9 cellular contexts compared by ENCODE assay signal in genomic region chr2:95024960-95025405, GRCh38. TPM values are rescaled to one million over a fixed set of nuclear protein-coding genes. Genes with fewer than 3 reads are reported as not detected.
DNase-seq lines count a peak whose midpoint lies in the region; ATAC-seq and TF ChIP-seq lines count a peak whose summit lies in the region.
"Had no signal": no experiment of that assay in that cellular context is flagged by ENCODE, and none has a peak within 500 bp of the region (broad histone marks: within the 10 kb centered on the region; RNA-seq: fewer than 3 reads in every experiment).

No MANE protein-coding gene starts in this region.

- H3K4me1 Mint-ChIP-seq in activated naive CD4-positive, alpha-beta T cell treated with anti-CD3 and anti-CD28 coated beads, Interleukin-2, amount 50 U/mL, for 24 hours = peaks cover 73% of the 10 kb centered on the region

- no peaks in the 10 kb centered on the region for H3K9me3 Mint-ChIP-seq in activated naive CD4-positive, alpha-beta T cell treated with anti-CD3 and anti-CD28 coated beads, Interleukin-2, amount 50 U/mL, for 24 hours

- H3K4me3 Mint-ChIP-seq in activated naive CD4-positive, alpha-beta T cell treated with anti-CD3 and anti-CD28 coated beads, Interleukin-2, amount 50 U/mL, for 24 hours = peak overlapping the region; percentile 80

- no peaks in the 10 kb centered on the region for H3K27me3 ChIP-seq in thoracic aorta (replicated peaks; ENCODE audit: insufficient read depth)

- H3K9me3 ChIP-seq in thoracic aorta = no peaks in the 10 kb centered on the region

- H3K27me3 Mint-ChIP-seq in activated naive CD4-positive, alpha-beta T cell treated with anti-CD3 and anti-CD28 coated beads, Interleukin-2, amount 50 U/mL, for 24 hours = no peaks in the 10 kb centered on the region

- peak overlapping the region; percentile 19 for H3K4me3 ChIP-seq in thoracic aorta
- H3K4me3 ChIP-seq: K562 had no signal

- H3K27ac Mint-ChIP-seq in activated naive CD4-positive, alpha-beta T cell treated with anti-CD3 and anti-CD28 coated beads, Interleukin-2, amount 50 U/mL, for 24 hours = peak overlapping the region; percentile 76

- H3K27ac ChIP-seq in thoracic aorta = no peak overlapping the region

- no peak for TF ChIP-seq CTCF in thoracic aorta (IDR thresholded peaks at IDR 0.05)

- peaks cover 0 to 17% of the 10 kb centered on the region in 2 donors for H3K4me1 ChIP-seq in thoracic aorta (ENCODE audit: control insufficient read depth in 1 of 2, low read depth in 2 of 2)

- DNase-seq in activated T-cell treated with anti-CD3 and anti-CD28 coated beads, Interleukin-2, amount 50 U/mL, for 1 hour = peak; percentile 45
- no peak for DNase-seq in activated T-cell treated with anti-CD3 and anti-CD28 coated beads for 4 hours
- peak; percentile 39 for DNase-seq in kidney tubule cell (ENCODE audit: low spot score)
- DNase-seq in thoracic aorta (ENCODE audit: low spot score) = no peak
- no peak for DNase-seq in inferior parietal cortex (ENCODE audit: extremely low spot score)
- no peak for DNase-seq in NOMO-1 treated with DMSO at 0.1 percent for 48 hours (lab: John Stamatoyannopoulos, UW; ENCODE audit: unreplicated experiment)

- H3K36me3 Mint-ChIP-seq in activated naive CD4-positive, alpha-beta T cell treated with anti-CD3 and anti-CD28 coated beads, Interleukin-2, amount 50 U/mL, for 24 hours = no peaks in the 10 kb centered on the region

- ATAC-seq in thoracic aorta (ENCODE audit: insufficient number of reproducible peaks, low FRiP score, low read depth) (no peak), SK-N-SH treated with all-trans-retinoic acid at 6 μM for 48 hours (no peak)
- ATAC-seq: K562 had no signal

- H3K36me3 ChIP-seq in thoracic aorta = no peaks in the 10 kb centered on the region

TF ChIP-seq in SK-N-SH treated with all-trans-retinoic acid at 6 μM for 48 hours, 23 proteins besides CTCF, POLR2A, EP300 and RAD21:
- TF ChIP-seq ZNF8 (CRISPR knock-in tag; IDR thresholded peaks at IDR 0.05) = no peak
- TF ChIP-seq RARB (CRISPR knock-in tag; IDR thresholded peaks at IDR 0.05) = no peak
- TF ChIP-seq SNAI2 (CRISPR knock-in tag; IDR thresholded peaks at IDR 0.05) = no peak
- TF ChIP-seq POU6F1 (CRISPR knock-in tag; IDR thresholded peaks at IDR 0.05; ENCODE audit: borderline replicate concordance, low read depth) = no peak
- TF ChIP-seq OSR1 (CRISPR knock-in tag; IDR thresholded peaks at IDR 0.05) = no peak
- no peak for TF ChIP-seq BACH2 (CRISPR knock-in tag; IDR thresholded peaks at IDR 0.05; ENCODE audit: borderline replicate concordance)
- no peak for TF ChIP-seq ZC3H10 (CRISPR knock-in tag; IDR thresholded peaks at IDR 0.05)
- TF ChIP-seq TOX (CRISPR knock-in tag; IDR thresholded peaks at IDR 0.05; ENCODE audit: borderline replicate concordance) = no peak
- no peak for TF ChIP-seq ZFP3 (CRISPR knock-in tag; IDR thresholded peaks at IDR 0.05)
- no peak for TF ChIP-seq ISL1 (CRISPR knock-in tag; IDR thresholded peaks at IDR 0.05)

RNA-seq across cellular contexts. Expression of gene MAL, which starts 0.5 kb away (rescaled TPM):
- not detected for total RNA-seq in thoracic aorta
- total RNA-seq: K562 had no signal

Comparison
In these comparisons a context has a peak if more than half of its experiments do, and no peak if none do; other contexts are left out.
1. DNase-seq: peak in activated T-cell treated with anti-CD3 and anti-CD28 coated beads, Interleukin-2, amount 50 U/mL, for 1 hour (single experiment) and kidney tubule cell (single experiment); none in activated T-cell treated with anti-CD3 and anti-CD28 coated beads for 4 hours (single experiment), thoracic aorta (single experiment), inferior parietal cortex (single experiment) and NOMO-1 treated with DMSO at 0.1 percent for 48 hours (single experiment).